ENCODE assay signal across 23 cellular contexts in genomic region chr2:76544901-76545300, GRCh38.
"Had no signal": no experiment of that assay in that cellular context is flagged by ENCODE, and none has a peak within 500 bp of the region (broad histone marks: within the 10 kb centered on the region; RNA-seq: fewer than 3 reads in every experiment).

No MANE protein-coding gene starts in this region.

- H3K27me3 ChIP-seq: dorsolateral prefrontal cortex, esophagus muscularis mucosa, foreskin keratinocyte, gastroesophageal sphincter, heart left ventricle, hepatocyte had no signal

- ATAC-seq: foreskin keratinocyte; gastroesophageal sphincter; heart left ventricle; left colon; left lobe of liver; left ventricle myocardium superior; lower lobe of right lung; mucosa of descending colon; naive thymus-derived CD8-positive, alpha-beta T cell had no signal

- H3K4me1 ChIP-seq: esophagus muscularis mucosa, foreskin keratinocyte, gastroesophageal sphincter, heart left ventricle, lower lobe of right lung had no signal

- H3K27ac ChIP-seq: coronary artery, dorsolateral prefrontal cortex, esophagus muscularis mucosa, foreskin keratinocyte, gastroesophageal sphincter, heart left ventricle, hepatocyte, lower lobe of right lung had no signal

- H3K9me3 ChIP-seq: esophagus muscularis mucosa, gastroesophageal sphincter, heart left ventricle, lower lobe of right lung, mucosa of descending colon had no signal

- H3K36me3 ChIP-seq: esophagus muscularis mucosa, gastroesophageal sphincter, heart left ventricle, lower lobe of right lung had no signal

- DNase-seq: dermis blood vessel endothelial cell; dorsolateral prefrontal cortex; effector CD4-positive, alpha-beta T cell; effector memory CD4-positive, alpha-beta T cell; foreskin keratinocyte; heart left ventricle; hypothalamus; immature natural killer cell; islet precursor cell; kidney; kidney glomerular epithelial cell; left colon; left ventricle myocardium superior; lower lobe of right lung; mesenchymal stem cell; mucosa of descending colon; naive B cell; naive thymus-derived CD8-positive, alpha-beta T cell had no signal

- H3K4me3 ChIP-seq: coronary artery, dorsolateral prefrontal cortex, esophagus muscularis mucosa, gastroesophageal sphincter, heart left ventricle, hepatocyte, lower lobe of right lung, mucosa of descending colon had no signal
